15 cellular contexts compared by ENCODE assay signal in the genomic region with DNA sequence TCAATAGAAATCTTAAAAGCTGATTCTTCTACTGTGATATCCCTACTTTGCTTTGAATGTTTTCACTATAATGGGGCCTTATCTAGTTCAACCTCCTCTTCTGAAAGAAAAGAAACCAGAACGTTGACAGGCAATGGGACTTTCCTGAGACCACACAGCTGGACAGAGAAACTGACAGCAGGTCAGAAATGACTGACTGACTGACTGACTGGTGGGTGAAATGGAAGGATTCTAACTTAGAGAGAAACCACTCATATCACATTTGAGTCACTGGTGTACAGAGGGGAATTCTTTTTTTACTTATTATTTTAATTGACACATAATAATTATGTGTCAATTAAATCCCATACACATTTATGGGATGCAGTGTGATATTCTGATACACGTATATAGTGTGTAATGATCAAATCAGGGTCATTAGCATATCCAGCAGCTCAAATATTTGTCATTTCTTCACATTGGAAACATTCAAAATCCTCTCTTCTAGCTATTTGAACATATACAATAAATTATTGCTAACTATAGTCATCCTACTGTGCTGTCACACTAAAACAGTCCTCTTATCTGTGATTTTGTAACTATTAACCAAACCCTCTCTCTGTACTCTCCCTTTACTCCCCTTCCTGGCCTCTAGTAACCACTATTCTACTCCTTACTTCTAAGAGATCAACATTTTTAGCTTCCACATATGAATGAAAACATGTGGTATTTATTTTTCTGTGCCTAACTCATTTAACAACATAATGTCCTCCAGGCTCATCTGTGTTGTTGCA.
DNase-seq lines count a peak whose midpoint lies in the region; ATAC-seq and TF ChIP-seq lines count a peak whose summit lies in the region.
"Had no signal": no experiment of that assay in that cellular context is flagged by ENCODE, and none has a peak within 500 bp of the region (broad histone marks: within the 10 kb centered on the region; RNA-seq: fewer than 3 reads in every experiment).

No MANE protein-coding gene starts in this region.

- H3K36me3 Mint-ChIP-seq in stimulated activated memory B cell treated with anti-CD40 and anti-IgM and Interleukin-4, amounts not matched to agents 10 μg/mL and 1 μg/mL and 100 μg/mL, for 72 hours: no peaks in the 10 kb centered on the region
- no peaks in the 10 kb centered on the region for H3K36me3 Mint-ChIP-seq in GM23338 (ENCODE audit: low read depth)

- 78 to 82% methylated on average over 2 of the region's 2 CpGs for WGBS in thyroid gland, 2 donors

- H3K4me2 ChIP-seq in GM23338: no peak overlapping the region

- intact Hi-C loops in colonic mucosa (cut with DNase I): no loop called here
- intact Hi-C loops in thyroid gland (cut with DNase I): loop anchor here (5.0 to 10.0 kb wide), 3 partner anchors 146 to 334 kb away; no protein-coding TSS in a partner anchor

- no peaks in the 10 kb centered on the region for H4K20me1 ChIP-seq in GM23338 (replicated peaks; ENCODE audit: insufficient read depth)

- no peaks in the 10 kb centered on the region for H3F3A ChIP-seq in GM23338 (replicated peaks; ENCODE audit: low read depth)

- no peaks in the 10 kb centered on the region for H3K4me1 Mint-ChIP-seq in stimulated activated memory B cell treated with anti-CD40 and anti-IgM and Interleukin-4, amounts not matched to agents 10 μg/mL and 1 μg/mL and 100 μg/mL, for 72 hours
- H3K4me1 Mint-ChIP-seq in GM23338: no peaks in the 10 kb centered on the region

- TF ChIP-seq CTCF in colonic mucosa (IDR thresholded peaks at IDR 0.05) (no peak), GM23338 (conservative IDR thresholded peaks at IDR 0.05; ENCODE audit: low read depth in 2 of 2) (no peak), thyroid gland (IDR thresholded peaks at IDR 0.05) (no peak)

- H3K36me3 ChIP-seq in colonic mucosa (no peaks in the 10 kb centered on the region), GM23338 (ENCODE audit: insufficient read depth) (no peaks in the 10 kb centered on the region), thyroid gland (no peaks in the 10 kb centered on the region)
- H3K36me3 ChIP-seq: gastrocnemius medialis, left lung, neutrophil had no signal

- no peak overlapping the region for H3K27ac ChIP-seq in colonic mucosa
- no peak overlapping the region for H3K27ac ChIP-seq in GM23338 (ENCODE audit: low read depth)
- no peak overlapping the region for H3K27ac ChIP-seq in thyroid gland
- H3K27ac ChIP-seq: gastrocnemius medialis, left lung, neutrophil had no signal

- H3K9me3 Mint-ChIP-seq in stimulated activated memory B cell treated with anti-CD40 and anti-IgM and Interleukin-4, amounts not matched to agents 10 μg/mL and 1 μg/mL and 100 μg/mL, for 72 hours: peaks cover 8% of the 10 kb centered on the region
- H3K9me3 Mint-ChIP-seq in GM23338: no peaks in the 10 kb centered on the region

- H3K4me1 ChIP-seq in colonic mucosa (no peaks in the 10 kb centered on the region), GM23338 (ENCODE audit: insufficient read depth) (no peaks in the 10 kb centered on the region), thyroid gland (no peaks in the 10 kb centered on the region)
- H3K4me1 ChIP-seq: gastrocnemius medialis, left lung had no signal

- H3K79me2 ChIP-seq in GM23338 (replicated peaks; ENCODE audit: insufficient read depth): no peaks in the 10 kb centered on the region

- H3K27ac Mint-ChIP-seq in stimulated activated memory B cell treated with anti-CD40 and anti-IgM and Interleukin-4, amounts not matched to agents 10 μg/mL and 1 μg/mL and 100 μg/mL, for 72 hours: no peak overlapping the region
- H3K27ac Mint-ChIP-seq in GM23338: no peak overlapping the region

- no peak for TF ChIP-seq POLR2A in thyroid gland (IDR thresholded peaks at IDR 0.05)

- DNase-seq in SKM-1 (lab: John Stamatoyannopoulos, UW; ENCODE audit: unreplicated experiment): no peak
- no peak for DNase-seq in colonic mucosa
- no peak for DNase-seq in GM23338 (ENCODE audit: low spot score)
- DNase-seq in thyroid gland: no peak
- DNase-seq: COR-L47; gastrocnemius medialis; IMR-90; left lung; NCI-H187 treated with DMSO at 0.1 percent for 48 hours; stimulated activated CD4-positive, alpha-beta T cell treated with anti-CD3 and anti-CD28 coated beads, Interleukin-1b, Interleukin-23, amount 100 ng/mL, for 48 hours had no signal

- no peaks in the 10 kb centered on the region for H3K9me3 ChIP-seq in colonic mucosa
- H3K9me3 ChIP-seq in thyroid gland: no peaks in the 10 kb centered on the region
- H3K9me3 ChIP-seq: gastrocnemius medialis, neutrophil had no signal

- H2AFZ ChIP-seq in GM23338: no peak overlapping the region

- ATAC-seq in GM18909 (IDR thresholded peaks at IDR 0.05; ENCODE audit: poor library complexity, unreplicated experiment): peak; percentile 97
- peak; percentile 94 for ATAC-seq in GM21619 (IDR thresholded peaks at IDR 0.05; ENCODE audit: unreplicated experiment)
- ATAC-seq in HG03097 (IDR thresholded peaks at IDR 0.05; ENCODE audit: low FRiP score, unreplicated experiment): peak; percentile 97
- peak; percentile 66 for ATAC-seq in stimulated activated memory B cell treated with anti-CD40 and anti-IgM and Interleukin-4, amounts not matched to agents 10 μg/mL and 1 μg/mL and 100 μg/mL, for 72 hours
- no peak for ATAC-seq in GM23338
- ATAC-seq: gastrocnemius medialis, left lung had no signal

- H3K9ac ChIP-seq in colonic mucosa (ENCODE audit: low read depth in 2 of 2, low read length in 2 of 2): no peak overlapping the region

- H3K27me3 Mint-ChIP-seq in stimulated activated memory B cell treated with anti-CD40 and anti-IgM and Interleukin-4, amounts not matched to agents 10 μg/mL and 1 μg/mL and 100 μg/mL, for 72 hours: no peaks in the 10 kb centered on the region
- H3K27me3 Mint-ChIP-seq in GM23338 (ENCODE audit: insufficient read depth, low read depth, poor library complexity): peaks cover 3% of the 10 kb centered on the region

- H3K4me3 Mint-ChIP-seq in stimulated activated memory B cell treated with anti-CD40 and anti-IgM and Interleukin-4, amounts not matched to agents 10 μg/mL and 1 μg/mL and 100 μg/mL, for 72 hours: no peak overlapping the region
- no peak overlapping the region for H3K4me3 Mint-ChIP-seq in GM23338

- no peaks in the 10 kb centered on the region for H3K9me2 ChIP-seq in GM23338 (ENCODE audit: insufficient read depth)

- H3K27me3 ChIP-seq in colonic mucosa (no peaks in the 10 kb centered on the region), GM23338 (ENCODE audit: insufficient read depth) (no peaks in the 10 kb centered on the region), thyroid gland (no peaks in the 10 kb centered on the region)
- H3K27me3 ChIP-seq: gastrocnemius medialis, left lung, neutrophil had no signal

- H3K4me3 ChIP-seq in colonic mucosa: no peak overlapping the region
- no peak overlapping the region for H3K4me3 ChIP-seq in GM23338
- no peak overlapping the region for H3K4me3 ChIP-seq in thyroid gland (replicated peaks in 1 of 3)
- H3K4me3 ChIP-seq: gastrocnemius medialis, left lung had no signal

TF ChIP-seq in GM23338, 12 proteins besides CTCF, POLR2A, EP300 and RAD21 (continues in another document):
- no peak for TF ChIP-seq ZNF114 (CRISPR knock-in tag; IDR thresholded peaks at IDR 0.05)
